ENCODE assay signal across 8 cellular contexts in genomic region chr18:57209697-57210096, GRCh38.
DNase-seq lines count a peak whose midpoint lies in the region; ATAC-seq and TF ChIP-seq lines count a peak whose summit lies in the region.

No MANE protein-coding gene starts in this region.

- TF ChIP-seq RAD21 in neural cell (conservative IDR thresholded peaks at IDR 0.05) = peak; percentile 12

- H3K4me1 ChIP-seq in KMS-11 (ENCODE audit: low read depth, poor library complexity, severe bottlenecking) = peaks cover 57% of the 10 kb centered on the region

- H3K9me3 ChIP-seq in neural cell (ENCODE audit: low read length) = no peaks in the 10 kb centered on the region

- TF ChIP-seq EP300 in neural cell (conservative IDR thresholded peaks at IDR 0.05; ENCODE audit: poor library complexity, severe bottlenecking) = peak; percentile 42

- peak; percentile 70 for ATAC-seq in GM18511 (IDR thresholded peaks at IDR 0.05; ENCODE audit: unreplicated experiment)

- DNase-seq in SW 1271 (lab: John Stamatoyannopoulos, UW) = no peak
- DNase-seq in A172 (ENCODE audit: low spot score) = no peak
- DNase-seq in NCI-H2171 treated with DMSO at 0.1 percent for 48 hours (lab: John Stamatoyannopoulos, UW) = no peak
- no peak for DNase-seq in NCI-H526 (lab: John Stamatoyannopoulos, UW)

- H3K9me3 Mint-ChIP-seq in activated naive CD8-positive, alpha-beta T cell (ENCODE audit: low read depth) = no peaks in the 10 kb centered on the region

- H3K9ac ChIP-seq in KMS-11 (peak overlapping the region; percentile 59; the same call in 1 of the 2 replicates), neural cell (ENCODE audit: low read length) (peak overlapping the region; percentile 34)

- H3K4me3 ChIP-seq in KMS-11 (IDR thresholded peaks at IDR 0.05; ENCODE audit: insufficient read depth, low read depth, low read length) (peak overlapping the region; percentile 36), neural cell (ENCODE audit: low read length) (peak overlapping the region; percentile 45)

- H3K4me3 Mint-ChIP-seq in activated naive CD8-positive, alpha-beta T cell = peak overlapping the region; percentile 61

- no peaks in the 10 kb centered on the region for H3F3A ChIP-seq in neural cell (ENCODE audit: insufficient read depth, low read length, poor library complexity, severe bottlenecking)

- no peaks in the 10 kb centered on the region for H3K36me3 Mint-ChIP-seq in activated naive CD8-positive, alpha-beta T cell

- H4K20me1 ChIP-seq in KMS-11 (ENCODE audit: insufficient read depth) (no peaks in the 10 kb centered on the region), neural cell (ENCODE audit: insufficient read depth) (no peaks in the 10 kb centered on the region)

- H2AFZ ChIP-seq in KMS-11 (ENCODE audit: low read depth) (peak overlapping the region; percentile 62), neural cell (ENCODE audit: low read depth, low read length) (peak overlapping the region; percentile 41)

- H3K27me3 ChIP-seq in KMS-11 (ENCODE audit: insufficient read depth, low read depth) (no peaks in the 10 kb centered on the region), neural cell (ENCODE audit: insufficient read depth, low read depth, low read length) (no peaks in the 10 kb centered on the region)

- no peaks in the 10 kb centered on the region for H3K9me2 ChIP-seq in neural cell (ENCODE audit: insufficient read depth, low read length)

- H3K27ac ChIP-seq in KMS-11 = peak overlapping the region; percentile 86
- H3K27ac ChIP-seq in neural cell (ENCODE audit: low read length) = peak overlapping the region; percentile 23

- H3K27ac Mint-ChIP-seq in activated naive CD8-positive, alpha-beta T cell = no peak overlapping the region

- H3K79me2 ChIP-seq in KMS-11 (ENCODE audit: insufficient read depth, low read depth) (no peaks in the 10 kb centered on the region), neural cell (replicated peaks; ENCODE audit: insufficient read depth, low read length) (no peaks in the 10 kb centered on the region)

- peaks cover 20% of the 10 kb centered on the region for H3K27me3 Mint-ChIP-seq in activated naive CD8-positive, alpha-beta T cell

- no peaks in the 10 kb centered on the region for H3K36me3 ChIP-seq in KMS-11 (ENCODE audit: insufficient read depth)
- H3K36me3 ChIP-seq in neural cell (ENCODE audit: insufficient read depth, low read length) = no peaks in the 10 kb centered on the region

- H3K4me1 Mint-ChIP-seq in activated naive CD8-positive, alpha-beta T cell (ENCODE audit: low read depth) = peaks cover 8% of the 10 kb centered on the region

- TF ChIP-seq CTCF in KMS-11 (conservative IDR thresholded peaks at IDR 0.05; ENCODE audit: low read depth, low read length) (no peak), neural cell (IDR thresholded peaks at IDR 0.05; ENCODE audit: poor library complexity, severe bottlenecking) (no peak)

- peak overlapping the region; percentile 91 for H3K4me2 ChIP-seq in KMS-11
- no peak overlapping the region for H3K4me2 ChIP-seq in neural cell (ENCODE audit: low read length)

TF ChIP-seq in neural cell, 6 proteins besides CTCF, POLR2A, EP300 and RAD21:
- TF ChIP-seq POLR2AphosphoS5 (IDR thresholded peaks at IDR 0.05) = peak; percentile 11
- TF ChIP-seq REST (IDR thresholded peaks at IDR 0.05; ENCODE audit: borderline replicate concordance) = no peak
- TF ChIP-seq SMC3 (conservative IDR thresholded peaks at IDR 0.05; ENCODE audit: poor library complexity) = peak; percentile 28
